ENCODE assay signal across 17 cellular contexts in genomic region chr2:100952512-100952911, GRCh38. TPM values are rescaled to one million over a fixed set of nuclear protein-coding genes. Genes with fewer than 3 reads are reported as not detected.
DNase-seq lines count a peak whose midpoint lies in the region; ATAC-seq, FAIRE-seq and TF ChIP-seq lines count a peak whose summit lies in the region.
"Had no signal": no experiment of that assay in that cellular context is flagged by ENCODE, and none has a peak within 500 bp of the region (broad histone marks: within the 10 kb centered on the region; RNA-seq: fewer than 3 reads in every experiment).

No MANE protein-coding gene starts in this region.

- peaks cover 0 to 12% of the 10 kb centered on the region in 2 experiments for H3K36me3 ChIP-seq in endothelial cell of umbilical vein (ENCODE audit: control insufficient read depth in 2 of 2, extremely low read depth in 1 of 2, insufficient read depth in 2 of 2, low read length in 2 of 2)
- no peaks in the 10 kb centered on the region for H3K36me3 ChIP-seq in colonic mucosa
- H3K36me3 ChIP-seq: BE2C, HAP-1 had no signal

- POLR2A ChIA-PET in activated CD8-positive, alpha-beta T cell treated with anti-CD3 and anti-CD28 coated beads for 36 hours (lab: Charles Lee): no interaction called here
- POLR2A ChIA-PET in endothelial cell of umbilical vein (lab: Charles Lee): no interaction called here

- peak overlapping the region; percentile 41 for H3K27ac Mint-ChIP-seq in activated naive CD4-positive, alpha-beta T cell treated with anti-CD3 and anti-CD28 coated beads for 36 hours
- H3K27ac Mint-ChIP-seq in activated CD8-positive, alpha-beta T cell treated with anti-CD3 and anti-CD28 coated beads for 36 hours: no peak overlapping the region
- H3K27ac Mint-ChIP-seq in activated T-helper 1 cell treated with anti-CD3 and anti-CD28 coated beads, Interleukin-12 subunit alpha, Interleukin-12 subunit beta, Interleukin-2, Interleukin-4 antibody, amounts not matched to agents 30 ng/mL and 10 ng/mL and 1 ng/mL, durations not matched to agents 14 hours and 24 hours and 36 hours: peak overlapping the region; percentile 66
- H3K27ac Mint-ChIP-seq: CD4-positive, alpha-beta memory T cell had no signal

- intact Hi-C loops in activated naive CD4-positive, alpha-beta T cell treated with anti-CD3 and anti-CD28 coated beads for 36 hours (cut with micrococcal nuclease): no loop called here
- intact Hi-C loops in activated CD8-positive, alpha-beta T cell treated with anti-CD3 and anti-CD28 coated beads for 36 hours (cut with micrococcal nuclease): no loop called here
- intact Hi-C loops in activated T-helper 1 cell treated with anti-CD3 and anti-CD28 coated beads, Interleukin-12 subunit alpha, Interleukin-12 subunit beta, Interleukin-2, Interleukin-4 antibody, amounts not matched to agents 30 ng/mL and 10 ng/mL and 1 ng/mL, durations not matched to agents 14 hours and 24 hours and 36 hours (cut with micrococcal nuclease): no loop called here
- intact Hi-C loops in endothelial cell of umbilical vein (cut with micrococcal nuclease) (no loop called here), colonic mucosa (cut with DNase I) (no loop called here)

- H3K27me3 ChIP-seq in endothelial cell of umbilical vein (ENCODE audit: control insufficient read depth in 2 of 2, insufficient read depth in 2 of 2, low read length in 2 of 2) (no peaks in the 10 kb centered on the region), colonic mucosa (no peaks in the 10 kb centered on the region)

- H3K9me3 ChIP-seq in endothelial cell of umbilical vein (replicated peaks; ENCODE audit: control insufficient read depth, insufficient read depth, low read length) (no peaks in the 10 kb centered on the region), colonic mucosa (no peaks in the 10 kb centered on the region)
- H3K9me3 ChIP-seq: A549, BE2C, HAP-1 had no signal

- CTCF ChIA-PET in activated naive CD4-positive, alpha-beta T cell treated with anti-CD3 and anti-CD28 coated beads for 36 hours (lab: Charles Lee): no interaction called here
- CTCF ChIA-PET in activated CD8-positive, alpha-beta T cell treated with anti-CD3 and anti-CD28 coated beads for 36 hours (lab: Charles Lee): no interaction called here
- CTCF ChIA-PET in endothelial cell of umbilical vein (lab: Charles Lee): no interaction called here

- H3K36me3 Mint-ChIP-seq in activated naive CD4-positive, alpha-beta T cell treated with anti-CD3 and anti-CD28 coated beads for 36 hours (ENCODE audit: low read depth): no peaks in the 10 kb centered on the region
- peaks cover 3% of the 10 kb centered on the region for H3K36me3 Mint-ChIP-seq in activated CD8-positive, alpha-beta T cell treated with anti-CD3 and anti-CD28 coated beads for 36 hours (ENCODE audit: low read depth)
- no peaks in the 10 kb centered on the region for H3K36me3 Mint-ChIP-seq in activated T-helper 1 cell treated with anti-CD3 and anti-CD28 coated beads, Interleukin-12 subunit alpha, Interleukin-12 subunit beta, Interleukin-2, Interleukin-4 antibody, amounts not matched to agents 30 ng/mL and 10 ng/mL and 1 ng/mL, durations not matched to agents 14 hours and 24 hours and 36 hours (ENCODE audit: low read depth)
- H3K36me3 Mint-ChIP-seq: CD4-positive, alpha-beta memory T cell had no signal

- no peak overlapping the region for H3K27ac ChIP-seq in endothelial cell of umbilical vein (ENCODE audit: insufficient read depth, low read depth, low read length)
- H3K27ac ChIP-seq in colonic mucosa: no peak overlapping the region
- H3K27ac ChIP-seq: A549, C4-2B had no signal

- no peak for TF ChIP-seq CTCF in activated CD8-positive, alpha-beta T cell treated with anti-CD3 and anti-CD28 coated beads for 36 hours (IDR thresholded peaks at IDR 0.05)
- TF ChIP-seq CTCF in endothelial cell of umbilical vein (IDR thresholded peaks at IDR 0.05; ENCODE audit: extremely low read depth in 1 of 2, insufficient read depth in 1 of 2, low read depth in 1 of 2, low read length in 2 of 2) (no peak), colonic mucosa (IDR thresholded peaks at IDR 0.05) (no peak)

- no peaks in the 10 kb centered on the region for H3K79me2 ChIP-seq in endothelial cell of umbilical vein (ENCODE audit: control insufficient read depth, insufficient read depth, low read length)

- ATAC-seq in activated CD8-positive, alpha-beta T cell treated with anti-CD3 and anti-CD28 coated beads for 36 hours: peak; percentile 37
- ATAC-seq in GM18502 (IDR thresholded peaks at IDR 0.05; ENCODE audit: poor library complexity, unreplicated experiment): no peak
- ATAC-seq: A549 had no signal

- no peaks in the 10 kb centered on the region for H3K4me1 ChIP-seq in endothelial cell of umbilical vein (ENCODE audit: control insufficient read depth, extremely low read depth, insufficient read depth, low read length)
- no peaks in the 10 kb centered on the region for H3K4me1 ChIP-seq in colonic mucosa
- H3K4me1 ChIP-seq: A549, BE2C had no signal

- BruUV-seq in endothelial cell of umbilical vein (replicated peaks; lab: Mats Ljungman, UMichigan): no TSS peak

- no peak for DNase-seq in activated naive CD4-positive, alpha-beta T cell treated with anti-CD3 and anti-CD28 coated beads for 36 hours
- DNase-seq in activated naive CD4-positive, alpha-beta T cell treated with Interleukin-2 at 50 U/mL for 16 hours: no peak
- DNase-seq in activated CD8-positive, alpha-beta T cell treated with anti-CD3 and anti-CD28 coated beads for 36 hours: no peak
- no peak for DNase-seq in activated T-helper 1 cell treated with anti-CD3 and anti-CD28 coated beads, Interleukin-12 subunit alpha, Interleukin-12 subunit beta, Interleukin-2, Interleukin-4 antibody, amounts not matched to agents 30 ng/mL and 10 ng/mL and 1 ng/mL, durations not matched to agents 14 hours and 24 hours and 36 hours (ENCODE audit: low spot score)
- no peak for DNase-seq in endothelial cell of umbilical vein (ENCODE audit: low read depth, low spot score)
- DNase-seq in colonic mucosa: no peak
- DNase-seq in DMS53 treated with DMSO at 0.1 percent for 48 hours (lab: John Stamatoyannopoulos, UW; ENCODE audit: unreplicated experiment): no peak
- DNase-seq: BE2C, DMS153, GF-D8 had no signal

- no peaks in the 10 kb centered on the region for H3K9me3 Mint-ChIP-seq in activated naive CD4-positive, alpha-beta T cell treated with anti-CD3 and anti-CD28 coated beads for 36 hours
- H3K9me3 Mint-ChIP-seq in activated CD8-positive, alpha-beta T cell treated with anti-CD3 and anti-CD28 coated beads for 36 hours: no peaks in the 10 kb centered on the region
- no peaks in the 10 kb centered on the region for H3K9me3 Mint-ChIP-seq in activated T-helper 1 cell treated with anti-CD3 and anti-CD28 coated beads, Interleukin-12 subunit alpha, Interleukin-12 subunit beta, Interleukin-2, Interleukin-4 antibody, amounts not matched to agents 30 ng/mL and 10 ng/mL and 1 ng/mL, durations not matched to agents 14 hours and 24 hours and 36 hours

- FAIRE-seq in endothelial cell of umbilical vein (lab: Jason Lieb, UNC): peak; percentile 21
- FAIRE-seq: A549, D721Med, H1 had no signal

- H3K4me3 Mint-ChIP-seq in activated naive CD4-positive, alpha-beta T cell treated with anti-CD3 and anti-CD28 coated beads for 36 hours: no peak overlapping the region
- H3K4me3 Mint-ChIP-seq in activated CD8-positive, alpha-beta T cell treated with anti-CD3 and anti-CD28 coated beads for 36 hours: no peak overlapping the region
- H3K4me3 Mint-ChIP-seq in activated T-helper 1 cell treated with anti-CD3 and anti-CD28 coated beads, Interleukin-12 subunit alpha, Interleukin-12 subunit beta, Interleukin-2, Interleukin-4 antibody, amounts not matched to agents 30 ng/mL and 10 ng/mL and 1 ng/mL, durations not matched to agents 14 hours and 24 hours and 36 hours: no peak overlapping the region
- H3K4me3 Mint-ChIP-seq: CD4-positive, alpha-beta memory T cell had no signal

- no peaks in the 10 kb centered on the region for H4K20me1 ChIP-seq in endothelial cell of umbilical vein (replicated peaks; ENCODE audit: control insufficient read depth, extremely low read depth, insufficient read depth, low read length)

- no peak overlapping the region for H2AFZ ChIP-seq in endothelial cell of umbilical vein (ENCODE audit: low read depth, low read length)

- H3K4me2 ChIP-seq in endothelial cell of umbilical vein (ENCODE audit: insufficient read depth, low read length): no peak overlapping the region
- H3K4me2 ChIP-seq: A549 had no signal

- dilution Hi-C loops in endothelial cell of umbilical vein (cut with MboI; ENCODE audit: extremely low pct_ligation_motif_present, low sequenced_read_pairs): no loop called here

- H3K4me1 Mint-ChIP-seq in activated naive CD4-positive, alpha-beta T cell treated with anti-CD3 and anti-CD28 coated beads for 36 hours (ENCODE audit: low read depth): peaks cover 15% of the 10 kb centered on the region
- peaks cover 16% of the 10 kb centered on the region for H3K4me1 Mint-ChIP-seq in activated CD8-positive, alpha-beta T cell treated with anti-CD3 and anti-CD28 coated beads for 36 hours (ENCODE audit: low read depth)
- peaks cover 10% of the 10 kb centered on the region for H3K4me1 Mint-ChIP-seq in activated T-helper 1 cell treated with anti-CD3 and anti-CD28 coated beads, Interleukin-12 subunit alpha, Interleukin-12 subunit beta, Interleukin-2, Interleukin-4 antibody, amounts not matched to agents 30 ng/mL and 10 ng/mL and 1 ng/mL, durations not matched to agents 14 hours and 24 hours and 36 hours (ENCODE audit: low read depth)

- H3K27me3 Mint-ChIP-seq in activated naive CD4-positive, alpha-beta T cell treated with anti-CD3 and anti-CD28 coated beads for 36 hours (ENCODE audit: low read depth): no peaks in the 10 kb centered on the region
- H3K27me3 Mint-ChIP-seq in activated CD8-positive, alpha-beta T cell treated with anti-CD3 and anti-CD28 coated beads for 36 hours: no peaks in the 10 kb centered on the region
- H3K27me3 Mint-ChIP-seq in activated T-helper 1 cell treated with anti-CD3 and anti-CD28 coated beads, Interleukin-12 subunit alpha, Interleukin-12 subunit beta, Interleukin-2, Interleukin-4 antibody, amounts not matched to agents 30 ng/mL and 10 ng/mL and 1 ng/mL, durations not matched to agents 14 hours and 24 hours and 36 hours (ENCODE audit: insufficient read depth): peaks cover 2% of the 10 kb centered on the region
- H3K27me3 Mint-ChIP-seq: CD4-positive, alpha-beta memory T cell had no signal

- H3K9me1 ChIP-seq in endothelial cell of umbilical vein (replicated peaks; ENCODE audit: control insufficient read depth, extremely low read depth, insufficient read depth, low read length): no peaks in the 10 kb centered on the region

- H3K9ac ChIP-seq in endothelial cell of umbilical vein (replicated peaks; ENCODE audit: extremely low read depth, insufficient read depth, low read length) (no peak overlapping the region), colonic mucosa (ENCODE audit: low read depth in 2 of 2, low read length in 2 of 2) (no peak overlapping the region)

- H3K4me3 ChIP-seq in endothelial cell of umbilical vein (replicated peaks in 1 of 3; ENCODE audit: insufficient read depth in 1 of 3, low read depth in 1 of 3, low read length in 3 of 3) (no peak overlapping the region), colonic mucosa (no peak overlapping the region)
- H3K4me3 ChIP-seq: A549, HAP-1 had no signal

- TF ChIP-seq POLR2A in endothelial cell of umbilical vein (IDR thresholded peaks at IDR 0.05; ENCODE audit: low read depth, low read length): no peak

RNA-seq across cellular contexts. Expression of gene RPL31, which starts 49.6 kb away (rescaled TPM):
- 1,000 to 10,000 TPM; 2,225 to 2,255 TPM for total RNA-seq in activated naive CD4-positive, alpha-beta T cell treated with anti-CD3 and anti-CD28 coated beads for 36 hours
- total RNA-seq in activated CD8-positive, alpha-beta T cell treated with anti-CD3 and anti-CD28 coated beads for 36 hours: 1,000 to 10,000 TPM; 1,667 to 1,859 TPM
- total RNA-seq in activated T-helper 1 cell treated with anti-CD3 and anti-CD28 coated beads, Interleukin-12 subunit alpha, Interleukin-12 subunit beta, Interleukin-2, Interleukin-4 antibody, amounts not matched to agents 30 ng/mL and 10 ng/mL and 1 ng/mL, durations not matched to agents 14 hours and 24 hours and 36 hours: 1,048 and 1,092 TPM in 2 replicates
- 1,337 and 1,355 TPM in 2 replicates for total RNA-seq in endothelial cell of umbilical vein
- polyA plus RNA-seq in endothelial cell of umbilical vein: 975 and 1,137 TPM in 2 replicates
- polyA plus RNA-seq in endothelial cell of umbilical vein (2011; cell fraction: cytosol; rRNA removed): 3,338 and 4,040 TPM in 2 replicates
- polyA plus RNA-seq in endothelial cell of umbilical vein (2011; cell fraction: nucleus; rRNA removed): 767 and 904 TPM in 2 replicates
- 4,052 and 5,308 TPM in 2 replicates for polyA plus RNA-seq in endothelial cell of umbilical vein (2012)
- polyA minus RNA-seq in endothelial cell of umbilical vein: 521 and 829 TPM in 2 replicates
- polyA minus RNA-seq in endothelial cell of umbilical vein (2011; cell fraction: cytosol; rRNA and poly(A)+ RNA removed): 362 TPM
- polyA minus RNA-seq in endothelial cell of umbilical vein (2011; cell fraction: nucleus; rRNA and poly(A)+ RNA removed): 83.9 and 84.4 TPM in 2 replicates
- total RNA-seq in colonic mucosa: 1,000 to 10,000 TPM; 1,042 to 1,184 TPM
